In genomic region chr1:205589618-205590456, GRCh38 we compare ENCODE assay signal across 22 cellular contexts. TPM values are rescaled to one million over a fixed set of nuclear protein-coding genes. Genes with fewer than 3 reads are reported as not detected.
A peak's percentile ranks its signal among the peaks of the same experiment; 100 is the strongest.
DNase-seq lines count a peak whose midpoint lies in the region; ATAC-seq and TF ChIP-seq lines count a peak whose summit lies in the region.
"Had no signal": no experiment of that assay in that cellular context is flagged by ENCODE, and none has a peak within 500 bp of the region (broad histone marks: within the 10 kb centered on the region; RNA-seq: fewer than 3 reads in every experiment).

No MANE protein-coding gene starts in this region.

- H3K4me1 ChIP-seq in mucosa of rectum (ENCODE audit: control insufficient read depth in 2 of 2, insufficient read depth in 2 of 2, low read length in 2 of 2), result peaks cover 26 to 34% of the 10 kb centered on the region in 2 donors
- H3K4me1 ChIP-seq in transverse colon, result peaks cover 7 to 53% (median 24%) of the 10 kb centered on the region in 4 donors

- no peaks in the 10 kb centered on the region for H3K27me3 Mint-ChIP-seq in activated naive CD8-positive, alpha-beta T cell
- no peaks in the 10 kb centered on the region for H3K27me3 Mint-ChIP-seq in activated naive CD8-positive, alpha-beta T cell treated with anti-CD3 and anti-CD28 coated beads, Interleukin-2, amount 50 U/mL, for 24 hours
- H3K27me3 Mint-ChIP-seq: activated CD8-positive, alpha-beta T cell treated with anti-CD3 and anti-CD28 coated beads for 36 hours; T-cell had no signal

- intact Hi-C loops in transverse colon (cut with DNase I; ENCODE audit: low total_unique reads), result loop anchor here (10.0 kb wide), 1 partner anchor 45 kb away; the partner anchor contains the start of gene ELK4

- no peak for DNase-seq in activated naive CD8-positive, alpha-beta T cell treated with anti-CD3 and anti-CD28 coated beads, Interleukin-2, amount 50 U/mL, for 24 hours
- DNase-seq in activated CD8-positive, alpha-beta memory T cell treated with anti-CD3 and anti-CD28 coated beads, Interleukin-2, amount 50 U/mL, for 48 hours, result peak; percentile 37
- DNase-seq in transverse colon, result no peak
- DNase-seq in superior temporal gyrus (ENCODE audit: extremely low spot score), result no peak
- DNase-seq: activated CD8-positive, alpha-beta T cell treated with anti-CD3 and anti-CD28 coated beads for 36 hours; foreskin fibroblast; NCI-H1930; NCI-H226; NCI-H82; SHP77 treated with DMSO at 0.1 percent for 48 hours; T-cell had no signal

- WGBS in transverse colon (ENCODE audit: low coverage in 1 of 2), 2 donors, result 64 to 66% methylated on average over 3 to 7 of the region's 7 CpGs

- H3K27ac Mint-ChIP-seq in activated naive CD8-positive, alpha-beta T cell, result peak overlapping the region; percentile 30
- H3K27ac Mint-ChIP-seq in activated naive CD8-positive, alpha-beta T cell treated with anti-CD3 and anti-CD28 coated beads, Interleukin-2, amount 50 U/mL, for 24 hours, result no peak overlapping the region
- H3K27ac Mint-ChIP-seq: activated CD8-positive, alpha-beta T cell treated with anti-CD3 and anti-CD28 coated beads for 36 hours; WTC11 had no signal

- H3K9me3 Mint-ChIP-seq in activated naive CD8-positive, alpha-beta T cell (ENCODE audit: low read depth), result no peaks in the 10 kb centered on the region
- no peaks in the 10 kb centered on the region for H3K9me3 Mint-ChIP-seq in activated naive CD8-positive, alpha-beta T cell treated with anti-CD3 and anti-CD28 coated beads, Interleukin-2, amount 50 U/mL, for 24 hours
- H3K9me3 Mint-ChIP-seq: activated CD8-positive, alpha-beta T cell treated with anti-CD3 and anti-CD28 coated beads for 36 hours; T-cell; WTC11 had no signal

- no peak for TF ChIP-seq EP300 in transverse colon (IDR thresholded peaks at IDR 0.05; ENCODE audit: low read depth)

- H3K4me3 ChIP-seq in mucosa of rectum (ENCODE audit: low read length in 2 of 2), result no peak overlapping the region
- H3K4me3 ChIP-seq in transverse colon, result no peak overlapping the region
- H3K4me3 ChIP-seq: cardiac muscle cell, hepatocyte, lung, right lobe of liver, tibial artery had no signal

- H3K27ac ChIP-seq in mucosa of rectum (ENCODE audit: low read depth in 2 of 2, low read length in 2 of 2) (peak overlapping the region; percentile 40 to 43), transverse colon (peak overlapping the region; percentile 62 to 75 (median 70))
- H3K27ac ChIP-seq: cardiac muscle cell, hepatocyte, parathyroid adenoma, right lobe of liver, tibial artery had no signal

- H3K27me3 ChIP-seq in mucosa of rectum (ENCODE audit: control insufficient read depth in 2 of 2, insufficient read depth in 2 of 2, low read length in 2 of 2), result no peaks in the 10 kb centered on the region
- H3K27me3 ChIP-seq in transverse colon, result no peaks in the 10 kb centered on the region
- H3K27me3 ChIP-seq: cardiac muscle cell, hepatocyte, right lobe of liver had no signal

- TF ChIP-seq POLR2A in transverse colon (IDR thresholded peaks at IDR 0.05), result no peak

- H3K36me3 Mint-ChIP-seq in activated naive CD8-positive, alpha-beta T cell, result peaks cover 3% of the 10 kb centered on the region
- H3K36me3 Mint-ChIP-seq in activated naive CD8-positive, alpha-beta T cell treated with anti-CD3 and anti-CD28 coated beads, Interleukin-2, amount 50 U/mL, for 24 hours (ENCODE audit: low read depth), result peaks cover 2% of the 10 kb centered on the region
- H3K36me3 Mint-ChIP-seq: T-cell, WTC11 had no signal

- no peak overlapping the region for H3K9ac ChIP-seq in mucosa of rectum (ENCODE audit: low read depth in 1 of 2, low read length in 2 of 2)
- H3K9ac ChIP-seq: parathyroid adenoma had no signal

- H3K4me1 Mint-ChIP-seq in activated naive CD8-positive, alpha-beta T cell (ENCODE audit: low read depth), result peaks cover 39% of the 10 kb centered on the region
- H3K4me1 Mint-ChIP-seq in activated naive CD8-positive, alpha-beta T cell treated with anti-CD3 and anti-CD28 coated beads, Interleukin-2, amount 50 U/mL, for 24 hours, result peaks cover 41% of the 10 kb centered on the region

- ATAC-seq in activated naive CD8-positive, alpha-beta T cell treated with anti-CD3 and anti-CD28 coated beads, Interleukin-2, amount 50 U/mL, for 24 hours, result no peak
- no peak for ATAC-seq in GM21381 (IDR thresholded peaks at IDR 0.05; ENCODE audit: unreplicated experiment)
- no peak for ATAC-seq in HG02938 (IDR thresholded peaks at IDR 0.05; ENCODE audit: unreplicated experiment)
- ATAC-seq: activated CD8-positive, alpha-beta T cell treated with anti-CD3 and anti-CD28 coated beads for 36 hours; right lobe of liver; T-cell; WTC11 had no signal

- no peak for TF ChIP-seq CTCF in transverse colon (IDR thresholded peaks at IDR 0.05)

- peaks cover 0 to 3% of the 10 kb centered on the region in 2 donors for H3K36me3 ChIP-seq in mucosa of rectum (ENCODE audit: control insufficient read depth in 2 of 2, insufficient read depth in 2 of 2, low read length in 2 of 2)
- no peaks in the 10 kb centered on the region for H3K36me3 ChIP-seq in transverse colon
- H3K36me3 ChIP-seq: cardiac muscle cell, right lobe of liver, tibial artery had no signal

- no peak overlapping the region for H3K4me3 Mint-ChIP-seq in activated naive CD8-positive, alpha-beta T cell
- H3K4me3 Mint-ChIP-seq in activated naive CD8-positive, alpha-beta T cell treated with anti-CD3 and anti-CD28 coated beads, Interleukin-2, amount 50 U/mL, for 24 hours, result no peak overlapping the region
- H3K4me3 Mint-ChIP-seq: activated CD8-positive, alpha-beta T cell treated with anti-CD3 and anti-CD28 coated beads for 36 hours; WTC11 had no signal

- H3K9me3 ChIP-seq in mucosa of rectum (ENCODE audit: control insufficient read depth in 2 of 2, low read length in 2 of 2), result no peaks in the 10 kb centered on the region
- H3K9me3 ChIP-seq in transverse colon, result no peaks in the 10 kb centered on the region
- H3K9me3 ChIP-seq: right lobe of liver, tibial artery had no signal

- in situ Hi-C loops in transverse colon (cut with MboI; ENCODE audit: low pct_ligation_motif_present in 1 of 4, low pct_unique_long_range_greater_than_20kb in 1 of 4, low sequenced_read_pairs in 3 of 4), result loop anchor here in 3 of 4 donors (5.0 to 10.0 kb wide), 2 partner anchors 47 to 65 kb away; no protein-coding TSS in a partner anchor

RNA-seq across cellular contexts. Expression of gene ELK4, which starts 42.0 kb away (rescaled TPM):
- 10 to 100 TPM; 16.0 to 24.1 (median 19.7) TPM for total RNA-seq in transverse colon
